In genomic region chr2:179486969-179487752, GRCh38 we compare ENCODE assay signal across 17 cellular contexts.
A peak's percentile ranks its signal among the peaks of the same experiment; 100 is the strongest.
DNase-seq lines count a peak whose midpoint lies in the region; ATAC-seq, FAIRE-seq and TF ChIP-seq lines count a peak whose summit lies in the region.
"Had no signal": no experiment of that assay in that cellular context is flagged by ENCODE, and none has a peak within 500 bp of the region (broad histone marks: within the 10 kb centered on the region; RNA-seq: fewer than 3 reads in every experiment).

No MANE protein-coding gene starts in this region.

- no peak overlapping the region for H3K4me3 Mint-ChIP-seq in MCF 10A (ENCODE audit: unreplicated experiment)
- H3K4me3 Mint-ChIP-seq: activated T-cell treated with anti-CD3 and anti-CD28 coated beads, Interleukin-2, amount 50 U/mL, for 4 hours had no signal

- no peaks in the 10 kb centered on the region for H3K9me3 Mint-ChIP-seq in MCF 10A (ENCODE audit: unreplicated experiment)
- H3K9me3 Mint-ChIP-seq: activated T-cell treated with anti-CD3 and anti-CD28 coated beads, Interleukin-2, amount 50 U/mL, for 4 hours had no signal

- DNase-seq in DMS79 treated with DMSO at 0.1 percent for 48 hours (lab: John Stamatoyannopoulos, UW) (peak; percentile 98), NCI-H2029 treated with DMSO at 0.1 percent for 48 hours (lab: John Stamatoyannopoulos, UW) (peak; percentile 43), cerebellum (ENCODE audit: low spot score) (peak; percentile 23), kidney tubule cell (ENCODE audit: low spot score) (peak; percentile 10), D721Med (ENCODE audit: insufficient read length, low spot score) (no peak), MCF 10A (ENCODE audit: unreplicated experiment) (no peak)
- DNase-seq in activated CD4-positive, alpha-beta T cell treated with anti-CD3 and anti-CD28 coated beads for 4 hours = no peak
- DNase-seq: activated CD4-positive, alpha-beta T cell treated with anti-CD3 and anti-CD28 coated beads for 1 hour; activated T-cell treated with anti-CD3 and anti-CD28 coated beads, Interleukin-2, amount 50 U/mL, for 4 hours; dorsolateral prefrontal cortex; NCI-H1694 treated with DMSO at 0.1 percent for 48 hours; T-helper 1 cell; trophoblast cell had no signal

- H3K4me1 Mint-ChIP-seq in MCF 10A (ENCODE audit: insufficient read depth, unreplicated experiment) = no peaks in the 10 kb centered on the region

- no peaks in the 10 kb centered on the region for H3K27me3 Mint-ChIP-seq in MCF 10A (ENCODE audit: insufficient read depth, unreplicated experiment)

- no peak for ATAC-seq in GM18873 (IDR thresholded peaks at IDR 0.05; ENCODE audit: low FRiP score, unreplicated experiment)
- ATAC-seq: activated T-cell treated with anti-CD3 and anti-CD28 coated beads, Interleukin-2, amount 50 U/mL, for 4 hours; HepG2; Panc1 had no signal

- POLR2A ChIA-PET in MCF 10A (lab: Yijun Ruan, JAX) = interaction anchor here (0.7 kb wide), 1 partner anchor 272 kb away, joined by 3 read pairs; no protein-coding TSS in a partner anchor

- H3K27ac Mint-ChIP-seq in MCF 10A (ENCODE audit: low read depth, unreplicated experiment) = no peak overlapping the region

- no TSS peak for BruUV-seq in MCF 10A (replicated peaks; lab: Mats Ljungman, UMichigan)

- intact Hi-C loops in MCF 10A (cut with micrococcal nuclease) = no loop called here

- CTCF ChIA-PET in MCF 10A (lab: Yijun Ruan, JAX) = interaction anchor here (0.5 to 0.7 kb wide), 2 partner anchors 21 to 602 kb away, joined by 3 read pairs; no protein-coding TSS in a partner anchor

- no peak for TF ChIP-seq CTCF in D721Med (IDR thresholded peaks at IDR 0.05; ENCODE audit: insufficient read depth, missing control alignments)
- TF ChIP-seq CTCF in MCF 10A (IDR thresholded peaks at IDR 0.05; ENCODE audit: unreplicated experiment) = no peak

- no peak for FAIRE-seq in D721Med (lab: Jason Lieb, UNC)
- FAIRE-seq: GM12892, HepG2 had no signal

- no peaks in the 10 kb centered on the region for H3K36me3 Mint-ChIP-seq in MCF 10A (ENCODE audit: insufficient read depth, unreplicated experiment)

Comparison
In these comparisons a context has a peak if more than half of its experiments do, and no peak if none do; other contexts are left out.
1. DNase-seq: peak in DMS79 treated with DMSO at 0.1 percent for 48 hours (single experiment), NCI-H2029 treated with DMSO at 0.1 percent for 48 hours (single experiment), cerebellum (single experiment) and kidney tubule cell (single experiment); none in D721Med (single experiment), activated CD4-positive, alpha-beta T cell treated with anti-CD3 and anti-CD28 coated beads for 4 hours (0 of 2) and MCF 10A (single experiment).